In genomic region chr9:88258587-88258986, GRCh38 we compare ENCODE assay signal across 9 cellular contexts.
A peak's percentile ranks its signal among the peaks of the same experiment; 100 is the strongest.
DNase-seq lines count a peak whose midpoint lies in the region; ATAC-seq and TF ChIP-seq lines count a peak whose summit lies in the region.
"Had no signal": no experiment of that assay in that cellular context is flagged by ENCODE, and none has a peak within 500 bp of the region (broad histone marks: within the 10 kb centered on the region; RNA-seq: fewer than 3 reads in every experiment).

No MANE protein-coding gene starts in this region.

- no peaks in the 10 kb centered on the region for H3K9me2 ChIP-seq in PC-3 (replicated peaks; ENCODE audit: low read length)

- intact Hi-C loops in PC-3 (cut with micrococcal nuclease) (no loop called here), vagina (cut with DNase I) (no loop called here)

- H3K27ac Mint-ChIP-seq in neural progenitor cell: no peak overlapping the region
- H3K27ac Mint-ChIP-seq: stimulated activated naive CD8-positive, alpha-beta T cell treated with anti-CD3 and anti-CD28 coated beads, Interleukin-15, Interleukin-2, amounts not matched to agents 100 ng/mL and 50 ng/mL, for 24 hours had no signal

- H3K9ac ChIP-seq in PC-3 (ENCODE audit: low read length): no peak overlapping the region
- H3K9ac ChIP-seq in neural progenitor cell: no peak overlapping the region

- no peaks in the 10 kb centered on the region for H3K27me3 ChIP-seq in PC-3 (ENCODE audit: low read length)
- H3K27me3 ChIP-seq in vagina: no peaks in the 10 kb centered on the region
- no peaks in the 10 kb centered on the region for H3K27me3 ChIP-seq in neural progenitor cell

- no peak for TF ChIP-seq POLR2A in vagina (IDR thresholded peaks at IDR 0.05)

- ATAC-seq in PC-3: peak; percentile 54
- ATAC-seq in GM19324 (IDR thresholded peaks at IDR 0.05; ENCODE audit: low FRiP score, unreplicated experiment): no peak
- ATAC-seq in HG03095 (IDR thresholded peaks at IDR 0.05; ENCODE audit: unreplicated experiment): no peak

- peaks cover 12% of the 10 kb centered on the region for H3K4me1 Mint-ChIP-seq in neural progenitor cell

- H3K36me3 Mint-ChIP-seq in neural progenitor cell: no peaks in the 10 kb centered on the region

- no peak overlapping the region for H3K4me3 Mint-ChIP-seq in neural progenitor cell
- H3K4me3 Mint-ChIP-seq: stimulated activated naive CD8-positive, alpha-beta T cell treated with anti-CD3 and anti-CD28 coated beads, Interleukin-15, Interleukin-2, amounts not matched to agents 100 ng/mL and 50 ng/mL, for 24 hours had no signal

- peaks cover 4% of the 10 kb centered on the region for H3K9me3 Mint-ChIP-seq in neural progenitor cell

- H3K27ac ChIP-seq in PC-3 (ENCODE audit: low read length) (no peak overlapping the region), vagina (peak overlapping the region; percentile 18), neural progenitor cell (no peak overlapping the region)

- H3K27me3 Mint-ChIP-seq in neural progenitor cell (ENCODE audit: insufficient read depth, low read depth): peaks cover 2% of the 10 kb centered on the region

- DNase-seq in PC-3 (peak; percentile 45), globus pallidus (ENCODE audit: low spot score) (peak; percentile 6), mucosa of gallbladder (ENCODE audit: low spot score) (peak; percentile 56), vagina (ENCODE audit: extremely low spot score in 2 of 2) (no peak), neural progenitor cell (ENCODE audit: low spot score) (no peak)
- DNase-seq: DMS53 had no signal

- peaks cover 8% of the 10 kb centered on the region for H3K4me1 ChIP-seq in PC-3 (ENCODE audit: insufficient read depth, low read length)
- peaks cover 13% of the 10 kb centered on the region for H3K4me1 ChIP-seq in vagina
- H3K4me1 ChIP-seq in neural progenitor cell: no peaks in the 10 kb centered on the region

- no peak for TF ChIP-seq CTCF in PC-3 (conservative IDR thresholded peaks at IDR 0.05; ENCODE audit: low read depth, low read length)
- no peak for TF ChIP-seq CTCF in vagina (IDR thresholded peaks at IDR 0.05)
- TF ChIP-seq CTCF in neural progenitor cell (IDR thresholded peaks at IDR 0.05): no peak

- H2AFZ ChIP-seq in PC-3 (ENCODE audit: low read length) (peak overlapping the region; percentile 50), neural progenitor cell (replicated peaks) (no peak overlapping the region)

- H3K9me3 ChIP-seq in PC-3 (ENCODE audit: low read length) (no peaks in the 10 kb centered on the region), vagina (no peaks in the 10 kb centered on the region), neural progenitor cell (ENCODE audit: low read depth) (no peaks in the 10 kb centered on the region)

- H3F3A ChIP-seq in PC-3 (ENCODE audit: low read length, unreplicated experiment) (no peaks in the 10 kb centered on the region), neural progenitor cell (ENCODE audit: low read depth) (no peaks in the 10 kb centered on the region)

- H3K79me2 ChIP-seq in PC-3 (ENCODE audit: low read length): no peaks in the 10 kb centered on the region
- H3K79me2 ChIP-seq in neural progenitor cell (ENCODE audit: low read depth): no peaks in the 10 kb centered on the region

- H3K4me3 ChIP-seq in PC-3 (ENCODE audit: low read length): no peak overlapping the region
- no peak overlapping the region for H3K4me3 ChIP-seq in vagina
- H3K4me3 ChIP-seq in neural progenitor cell: no peak overlapping the region

- no TSS peak for BruUV-seq in PC-3 (replicated peaks; lab: Mats Ljungman, UMichigan)

- H3K4me2 ChIP-seq in PC-3 (ENCODE audit: low read length) (peak overlapping the region; percentile 57), neural progenitor cell (no peak overlapping the region)

- POLR2A ChIA-PET in PC-3 (lab: Charles Lee; ENCODE audit: unreplicated experiment): interaction anchor here (0.7 kb wide), 1 partner anchor 446 kb away, joined by 5 read pairs; no protein-coding TSS in a partner anchor

- H3K36me3 ChIP-seq in PC-3 (ENCODE audit: low read depth, low read length) (no peaks in the 10 kb centered on the region), vagina (no peaks in the 10 kb centered on the region), neural progenitor cell (no peaks in the 10 kb centered on the region)

- CTCF ChIA-PET in PC-3 (lab: Charles Lee): no interaction called here

- H4K20me1 ChIP-seq in PC-3 (ENCODE audit: low read length) (no peaks in the 10 kb centered on the region), neural progenitor cell (ENCODE audit: low read depth) (no peaks in the 10 kb centered on the region)

Comparison
In these comparisons a context has a peak if more than half of its experiments do, and no peak if none do; other contexts are left out.
1. DNase-seq: peak in PC-3 (single experiment), globus pallidus (single experiment) and mucosa of gallbladder (single experiment); none in vagina (0 of 2) and neural progenitor cell (single experiment).